ENCODE assay signal across 13 cellular contexts in the genomic region with DNA sequence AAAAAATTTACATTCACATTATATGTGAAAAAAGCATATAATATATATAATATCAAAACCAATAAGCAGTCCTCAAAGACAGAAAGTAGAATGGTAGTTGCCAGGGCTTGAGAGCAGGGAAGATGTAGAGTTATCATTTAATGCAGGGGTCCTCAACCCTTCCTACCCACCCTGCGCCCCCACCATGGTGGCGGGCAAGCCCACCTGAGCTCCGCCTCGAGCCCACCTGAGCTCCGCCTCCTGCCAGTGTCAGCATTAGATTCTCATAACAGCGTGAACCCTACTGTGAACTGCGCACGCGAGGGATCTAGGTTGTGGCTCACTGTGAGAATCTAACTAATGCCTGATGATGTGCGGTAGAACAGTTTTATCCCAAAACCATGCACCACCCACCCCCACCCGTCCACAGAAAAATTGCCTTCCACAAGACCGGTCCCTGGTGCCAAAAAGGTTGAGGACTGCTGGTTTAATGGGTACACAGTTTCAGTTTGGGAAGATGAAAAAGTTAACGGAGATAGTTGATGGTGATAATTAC. TPM values are rescaled to one million over a fixed set of nuclear protein-coding genes. Genes with fewer than 3 reads are reported as not detected.
DNase-seq lines count a peak whose midpoint lies in the region; ATAC-seq and TF ChIP-seq lines count a peak whose summit lies in the region.
"Had no signal": no experiment of that assay in that cellular context is flagged by ENCODE, and none has a peak within 500 bp of the region (broad histone marks: within the 10 kb centered on the region; RNA-seq: fewer than 3 reads in every experiment).

No MANE protein-coding gene starts in this region.

- ATAC-seq in CD4-positive, CD25-positive, alpha-beta regulatory T cell (ENCODE audit: low read depth in 2 of 2), result no peak
- ATAC-seq in lower lobe of right lung (no peak), HG03442 (IDR thresholded peaks at IDR 0.05; ENCODE audit: unreplicated experiment) (no peak)

- no peaks in the 10 kb centered on the region for H3K9me3 ChIP-seq in CD4-positive, CD25-positive, alpha-beta regulatory T cell (ENCODE audit: control insufficient read depth in 2 of 2, low read length in 2 of 2)
- peaks cover 5% of the 10 kb centered on the region; the same call in 1 of the 2 replicates for H3K9me3 ChIP-seq in HUES6 (ENCODE audit: control insufficient read depth, insufficient read depth, low read depth, low read length)
- no peaks in the 10 kb centered on the region for H3K9me3 ChIP-seq in neural progenitor cell (ENCODE audit: low read depth)
- H3K9me3 ChIP-seq in lower lobe of right lung, result no peaks in the 10 kb centered on the region

- peaks cover 23% of the 10 kb centered on the region for H3K36me3 Mint-ChIP-seq in CD4-positive, CD25-positive, alpha-beta regulatory T cell
- peaks cover 74% of the 10 kb centered on the region for H3K36me3 Mint-ChIP-seq in activated T-helper 2 cell treated with anti-CD3 and anti-CD28 coated beads, Interferon-gamma antibody, Interleukin-2, Interleukin-4, amounts not matched to agents 10 μg/mL and 5 μg/mL and 100 μg/mL, durations not matched to agents 14 hours and 24 hours and 36 hours (ENCODE audit: low read depth)
- peaks cover 47% of the 10 kb centered on the region for H3K36me3 Mint-ChIP-seq in neural progenitor cell
- peaks cover 69% of the 10 kb centered on the region for H3K36me3 Mint-ChIP-seq in activated T-cell treated with anti-CD3 and anti-CD28 coated beads, Interleukin-2, amount 50 U/mL, for 24 hours (ENCODE audit: low read depth)

- peak overlapping the region; percentile 52 to 96 (median 62) for H3K4me3 Mint-ChIP-seq in CD4-positive, CD25-positive, alpha-beta regulatory T cell
- peak overlapping the region; percentile 53 for H3K4me3 Mint-ChIP-seq in activated T-helper 2 cell treated with anti-CD3 and anti-CD28 coated beads, Interferon-gamma antibody, Interleukin-2, Interleukin-4, amounts not matched to agents 10 μg/mL and 5 μg/mL and 100 μg/mL, durations not matched to agents 14 hours and 24 hours and 36 hours (ENCODE audit: low read depth)
- H3K4me3 Mint-ChIP-seq in neural progenitor cell, result peak overlapping the region; percentile 65
- no peak overlapping the region for H3K4me3 Mint-ChIP-seq in activated T-cell treated with anti-CD3 and anti-CD28 coated beads, Interleukin-2, amount 50 U/mL, for 24 hours

- TF ChIP-seq CTCF in neural progenitor cell (IDR thresholded peaks at IDR 0.05) (no peak), lower lobe of right lung (IDR thresholded peaks at IDR 0.05) (no peak)

- no peak overlapping the region for H3K9ac ChIP-seq in HUES6 (ENCODE audit: low read length)
- H3K9ac ChIP-seq in neural progenitor cell, result no peak overlapping the region

- peaks cover 38 to 77% (median 46%) of the 10 kb centered on the region in 4 donors for H3K4me1 Mint-ChIP-seq in CD4-positive, CD25-positive, alpha-beta regulatory T cell
- peaks cover 57% of the 10 kb centered on the region for H3K4me1 Mint-ChIP-seq in activated T-helper 2 cell treated with anti-CD3 and anti-CD28 coated beads, Interferon-gamma antibody, Interleukin-2, Interleukin-4, amounts not matched to agents 10 μg/mL and 5 μg/mL and 100 μg/mL, durations not matched to agents 14 hours and 24 hours and 36 hours (ENCODE audit: low read depth)
- H3K4me1 Mint-ChIP-seq in neural progenitor cell, result peaks cover 24% of the 10 kb centered on the region
- H3K4me1 Mint-ChIP-seq in activated T-cell treated with anti-CD3 and anti-CD28 coated beads, Interleukin-2, amount 50 U/mL, for 24 hours (ENCODE audit: low read depth), result peaks cover 52% of the 10 kb centered on the region

- intact Hi-C loops in activated T-helper 2 cell treated with anti-CD3 and anti-CD28 coated beads, Interferon-gamma antibody, Interleukin-2, Interleukin-4, amounts not matched to agents 10 μg/mL and 5 μg/mL and 100 μg/mL, durations not matched to agents 14 hours and 24 hours and 36 hours (cut with micrococcal nuclease), result loop anchor here (5.0 kb wide), 1 partner anchor 311 kb away; a partner anchor contains a TSS
- intact Hi-C loops in lower lobe of right lung (cut with DNase I), result no loop called here

- peak overlapping the region in 2 of 3 donors; percentile 29 to 51 for H3K27ac Mint-ChIP-seq in CD4-positive, CD25-positive, alpha-beta regulatory T cell
- H3K27ac Mint-ChIP-seq in activated T-helper 2 cell treated with anti-CD3 and anti-CD28 coated beads, Interferon-gamma antibody, Interleukin-2, Interleukin-4, amounts not matched to agents 10 μg/mL and 5 μg/mL and 100 μg/mL, durations not matched to agents 14 hours and 24 hours and 36 hours, result no peak overlapping the region
- no peak overlapping the region for H3K27ac Mint-ChIP-seq in neural progenitor cell
- H3K27ac Mint-ChIP-seq in activated T-cell treated with anti-CD3 and anti-CD28 coated beads, Interleukin-2, amount 50 U/mL, for 24 hours, result no peak overlapping the region

- no peaks in the 10 kb centered on the region for H3K9me3 Mint-ChIP-seq in CD4-positive, CD25-positive, alpha-beta regulatory T cell
- peaks cover 5% of the 10 kb centered on the region for H3K9me3 Mint-ChIP-seq in activated T-helper 2 cell treated with anti-CD3 and anti-CD28 coated beads, Interferon-gamma antibody, Interleukin-2, Interleukin-4, amounts not matched to agents 10 μg/mL and 5 μg/mL and 100 μg/mL, durations not matched to agents 14 hours and 24 hours and 36 hours
- peaks cover 23% of the 10 kb centered on the region for H3K9me3 Mint-ChIP-seq in neural progenitor cell
- H3K9me3 Mint-ChIP-seq in activated T-cell treated with anti-CD3 and anti-CD28 coated beads, Interleukin-2, amount 50 U/mL, for 24 hours, result peaks cover 4% of the 10 kb centered on the region

- H2AFZ ChIP-seq in neural progenitor cell (replicated peaks), result no peak overlapping the region

- H3K4me1 ChIP-seq in CD4-positive, CD25-positive, alpha-beta regulatory T cell (ENCODE audit: control insufficient read depth, insufficient read depth, low read length, poor library complexity, severe bottlenecking), result peaks cover 34% of the 10 kb centered on the region
- peaks cover 16% of the 10 kb centered on the region; the same call in 1 of the 2 replicates for H3K4me1 ChIP-seq in HUES6 (ENCODE audit: control insufficient read depth, insufficient read depth, low read length)
- H3K4me1 ChIP-seq in neural progenitor cell, result peaks cover 22% of the 10 kb centered on the region
- H3K4me1 ChIP-seq in lower lobe of right lung, result peaks cover 6% of the 10 kb centered on the region

- no peaks in the 10 kb centered on the region for H3K27me3 Mint-ChIP-seq in CD4-positive, CD25-positive, alpha-beta regulatory T cell
- no peaks in the 10 kb centered on the region for H3K27me3 Mint-ChIP-seq in activated T-helper 2 cell treated with anti-CD3 and anti-CD28 coated beads, Interferon-gamma antibody, Interleukin-2, Interleukin-4, amounts not matched to agents 10 μg/mL and 5 μg/mL and 100 μg/mL, durations not matched to agents 14 hours and 24 hours and 36 hours (ENCODE audit: low read depth)
- peaks cover 8% of the 10 kb centered on the region for H3K27me3 Mint-ChIP-seq in neural progenitor cell (ENCODE audit: insufficient read depth, low read depth)
- H3K27me3 Mint-ChIP-seq in activated T-cell treated with anti-CD3 and anti-CD28 coated beads, Interleukin-2, amount 50 U/mL, for 24 hours, result no peaks in the 10 kb centered on the region

- peak overlapping the region; percentile 100 for H3K4me3 ChIP-seq in CD4-positive, CD25-positive, alpha-beta regulatory T cell (ENCODE audit: low read depth, low read length)
- H3K4me3 ChIP-seq in HUES6 (ENCODE audit: low read depth, low read length) (peak overlapping the region; percentile 30; the same call in 1 of the 2 replicates), neural progenitor cell (peak overlapping the region; percentile 77), lower lobe of right lung (no peak overlapping the region)

- H3K27ac ChIP-seq in CD4-positive, CD25-positive, alpha-beta regulatory T cell (ENCODE audit: insufficient read depth, low read length, poor library complexity, severe bottlenecking), result no peak overlapping the region
- H3K27ac ChIP-seq in HUES6 (ENCODE audit: low read depth, low read length), result no peak overlapping the region
- no peak overlapping the region for H3K27ac ChIP-seq in neural progenitor cell
- H3K27ac ChIP-seq in lower lobe of right lung, result no peak overlapping the region

- no peaks in the 10 kb centered on the region for H3K27me3 ChIP-seq in CD4-positive, CD25-positive, alpha-beta regulatory T cell (ENCODE audit: control insufficient read depth, insufficient read depth, low read length)
- H3K27me3 ChIP-seq in HUES6 (ENCODE audit: control insufficient read depth, insufficient read depth, low read length), result no peaks in the 10 kb centered on the region
- no peaks in the 10 kb centered on the region for H3K27me3 ChIP-seq in neural progenitor cell
- peaks cover 3% of the 10 kb centered on the region for H3K27me3 ChIP-seq in lower lobe of right lung (ENCODE audit: low read depth)

- H4K20me1 ChIP-seq in neural progenitor cell (ENCODE audit: low read depth), result peaks cover 18% of the 10 kb centered on the region

- DNase-seq in CD4-positive, CD25-positive, alpha-beta regulatory T cell, result no peak
- DNase-seq in activated T-helper 2 cell treated with anti-CD3 and anti-CD28 coated beads, Interferon-gamma antibody, Interleukin-2, Interleukin-4, amounts not matched to agents 10 μg/mL and 5 μg/mL and 100 μg/mL, durations not matched to agents 14 hours and 24 hours and 36 hours (ENCODE audit: low spot score), result no peak
- DNase-seq in neural progenitor cell (ENCODE audit: low spot score) (no peak), RPMI8226 (no peak), lower lobe of right lung (no peak)
- no peak for DNase-seq in activated T-cell treated with anti-CD3 and anti-CD28 coated beads, Interleukin-2, amount 50 U/mL, for 24 hours
- DNase-seq: C1 segment of cervical spinal cord, caudate nucleus, DMS79, NCI-H146, NCI-H226 had no signal

- peak overlapping the region; percentile 89 for H3K4me2 ChIP-seq in neural progenitor cell

- H3F3A ChIP-seq in neural progenitor cell (ENCODE audit: low read depth), result peaks cover 29% of the 10 kb centered on the region

- peaks cover 86% of the 10 kb centered on the region for H3K79me2 ChIP-seq in neural progenitor cell (ENCODE audit: low read depth)

- peaks cover 5% of the 10 kb centered on the region for H3K36me3 ChIP-seq in CD4-positive, CD25-positive, alpha-beta regulatory T cell (ENCODE audit: control insufficient read depth, insufficient read depth, low read length)
- H3K36me3 ChIP-seq in HUES6 (ENCODE audit: control insufficient read depth, insufficient read depth, low read length), result peaks cover 50% of the 10 kb centered on the region
- peaks cover 36% of the 10 kb centered on the region for H3K36me3 ChIP-seq in neural progenitor cell
- no peaks in the 10 kb centered on the region for H3K36me3 ChIP-seq in lower lobe of right lung

RNA-seq across cellular contexts. Expression of a gene that starts 3.0 kb away (rescaled TPM):
- 34.0 TPM for total RNA-seq in CD4-positive, CD25-positive, alpha-beta regulatory T cell
- polyA plus RNA-seq in CD4-positive, CD25-positive, alpha-beta regulatory T cell, result 10 to 100 TPM; 50.5 to 67.9 (median 55.5) TPM
- 35.9 and 37.0 TPM in 2 replicates for total RNA-seq in activated T-helper 2 cell treated with anti-CD3 and anti-CD28 coated beads, Interferon-gamma antibody, Interleukin-2, Interleukin-4, amounts not matched to agents 10 μg/mL and 5 μg/mL and 100 μg/mL, durations not matched to agents 14 hours and 24 hours and 36 hours
- total RNA-seq in neural progenitor cell (ENCODE audit: low replicate concordance), result 80.9 and 120 TPM in 2 replicates
- total RNA-seq in lower lobe of right lung, result 4.4 TPM

RNA-seq across cellular contexts. Expression of a gene that starts 47.1 kb away (rescaled TPM):
- total RNA-seq in CD4-positive, CD25-positive, alpha-beta regulatory T cell, result 153 TPM
- polyA plus RNA-seq in CD4-positive, CD25-positive, alpha-beta regulatory T cell, result 10 to 100 TPM; 48.4 to 96.9 (median 53.7) TPM
- total RNA-seq in activated T-helper 2 cell treated with anti-CD3 and anti-CD28 coated beads, Interferon-gamma antibody, Interleukin-2, Interleukin-4, amounts not matched to agents 10 μg/mL and 5 μg/mL and 100 μg/mL, durations not matched to agents 14 hours and 24 hours and 36 hours, result 180 and 194 TPM in 2 replicates
- 233 and 382 TPM in 2 replicates for total RNA-seq in neural progenitor cell (ENCODE audit: low replicate concordance)
- total RNA-seq in lower lobe of right lung, result 57.6 TPM

RNA-seq across cellular contexts. Expression of a gene that starts 47.6 kb away (rescaled TPM):
- 35.7 TPM for total RNA-seq in CD4-positive, CD25-positive, alpha-beta regulatory T cell
- 1 to 10 TPM; 3.0 to 8.0 (median 6.2) TPM for polyA plus RNA-seq in CD4-positive, CD25-positive, alpha-beta regulatory T cell
- 16.6 and 19.2 TPM in 2 replicates for total RNA-seq in activated T-helper 2 cell treated with anti-CD3 and anti-CD28 coated beads, Interferon-gamma antibody, Interleukin-2, Interleukin-4, amounts not matched to agents 10 μg/mL and 5 μg/mL and 100 μg/mL, durations not matched to agents 14 hours and 24 hours and 36 hours
- total RNA-seq in neural progenitor cell (ENCODE audit: low replicate concordance), result 69.0 and 90.0 TPM in 2 replicates
- total RNA-seq in lower lobe of right lung, result 37.7 TPM

Comparison
In these comparisons a context has a peak if more than half of its experiments do, and no peak if none do; other contexts are left out.
1. H3K27ac Mint-ChIP-seq: peak in CD4-positive, CD25-positive, alpha-beta regulatory T cell (2 of 3); none in activated T-helper 2 cell treated with anti-CD3 and anti-CD28 coated beads, Interferon-gamma antibody, Interleukin-2, Interleukin-4, amounts not matched to agents 10 μg/mL and 5 μg/mL and 100 μg/mL, durations not matched to agents 14 hours and 24 hours and 36 hours (single experiment), neural progenitor cell (single experiment) and activated T-cell treated with anti-CD3 and anti-CD28 coated beads, Interleukin-2, amount 50 U/mL, for 24 hours (single experiment).